In genomic region chr4:1049591-1049905, GRCh38 we compare ENCODE assay signal across 1 cellular context.
A peak's percentile ranks its signal among the peaks of the same experiment; 100 is the strongest.
TF ChIP-seq lines count a peak whose summit lies in the region.

No MANE protein-coding gene starts in this region.

TF ChIP-seq in K562, 482 proteins besides CTCF, POLR2A, EP300 and RAD21:
- TF ChIP-seq TAF7 (tag; IDR thresholded peaks at IDR 0.05) (no peak), TRIM24 (IDR thresholded peaks at IDR 0.05) (no peak), NFIC (IDR thresholded peaks at IDR 0.05) (peak; percentile 52)
- TF ChIP-seq, protein P1, sequence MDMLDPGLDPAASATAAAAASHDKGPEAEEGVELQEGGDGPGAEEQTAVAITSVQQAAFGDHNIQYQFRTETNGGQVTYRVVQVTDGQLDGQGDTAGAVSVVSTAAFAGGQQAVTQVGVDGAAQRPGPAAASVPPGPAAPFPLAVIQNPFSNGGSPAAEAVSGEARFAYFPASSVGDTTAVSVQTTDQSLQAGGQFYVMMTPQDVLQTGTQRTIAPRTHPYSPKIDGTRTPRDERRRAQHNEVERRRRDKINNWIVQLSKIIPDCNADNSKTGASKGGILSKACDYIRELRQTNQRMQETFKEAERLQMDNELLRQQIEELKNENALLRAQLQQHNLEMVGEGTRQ (CRISPR knock-in tag; IDR thresholded peaks at IDR 0.05) = peak; percentile 33; the same call in 1 of the 2 replicates
